In the genomic region with DNA sequence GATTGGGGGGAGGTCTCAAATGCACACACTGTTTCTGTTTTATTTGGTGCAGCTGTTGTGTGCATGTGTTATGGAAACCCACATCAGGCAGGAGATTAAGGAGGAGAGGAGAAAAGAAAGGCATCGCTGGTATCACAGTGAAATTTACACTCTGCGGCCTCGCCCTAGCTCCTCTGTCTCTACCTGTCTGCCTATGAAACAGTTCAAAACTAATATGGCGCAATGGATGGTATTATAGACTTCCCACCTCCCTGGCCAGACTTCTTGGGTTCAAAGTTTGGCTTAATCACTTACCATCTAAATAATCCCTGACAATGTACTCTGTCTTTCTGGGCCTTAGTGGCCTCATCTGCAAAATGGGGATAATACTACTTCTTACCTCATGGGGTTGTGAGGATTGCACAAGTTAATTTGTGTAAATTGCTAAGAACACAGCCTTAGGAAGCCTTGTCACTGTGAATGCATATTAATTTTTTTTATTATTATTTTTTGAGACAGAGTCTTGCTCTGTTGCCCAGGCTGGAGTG, we compare ENCODE assay signal across 1 cellular context.
TF ChIP-seq lines count a peak whose summit lies in the region.

No MANE protein-coding gene starts in this region.

TF ChIP-seq in HepG2, 621 proteins besides CTCF, POLR2A, EP300 and RAD21:
- TF ChIP-seq, protein P1, sequence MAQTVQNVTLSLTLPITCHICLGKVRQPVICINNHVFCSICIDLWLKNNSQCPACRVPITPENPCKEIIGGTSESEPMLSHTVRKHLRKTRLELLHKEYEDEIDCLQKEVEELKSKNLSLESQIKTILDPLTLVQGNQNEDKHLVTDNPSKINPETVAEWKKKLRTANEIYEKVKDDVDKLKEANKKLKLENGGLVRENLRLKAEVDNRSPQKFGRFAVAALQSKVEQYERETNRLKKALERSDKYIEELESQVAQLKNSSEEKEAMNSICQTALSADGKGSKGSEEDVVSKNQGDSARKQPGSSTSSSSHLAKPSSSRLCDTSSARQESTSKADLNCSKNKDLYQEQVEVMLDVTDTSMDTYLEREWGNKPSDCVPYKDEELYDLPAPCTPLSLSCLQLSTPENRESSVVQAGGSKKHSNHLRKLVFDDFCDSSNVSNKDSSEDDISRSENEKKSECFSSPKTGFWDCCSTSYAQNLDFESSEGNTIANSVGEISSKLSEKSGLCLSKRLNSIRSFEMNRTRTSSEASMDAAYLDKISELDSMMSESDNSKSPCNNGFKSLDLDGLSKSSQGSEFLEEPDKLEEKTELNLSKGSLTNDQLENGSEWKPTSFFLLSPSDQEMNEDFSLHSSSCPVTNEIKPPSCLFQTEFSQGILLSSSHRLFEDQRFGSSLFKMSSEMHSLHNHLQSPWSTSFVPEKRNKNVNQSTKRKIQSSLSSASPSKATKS (CRISPR knock-in tag; IDR thresholded peaks at IDR 0.05) = no peak
- TF ChIP-seq ZNF629 (CRISPR knock-in tag; conservative IDR thresholded peaks at IDR 0.05) (peak; percentile 99), TSC22D2 (CRISPR knock-in tag; IDR thresholded peaks at IDR 0.05; ENCODE audit: borderline replicate concordance) (no peak), RCOR2 (CRISPR knock-in tag; IDR thresholded peaks at IDR 0.05) (peak; percentile 84), SPEN (CRISPR knock-in tag; IDR thresholded peaks at IDR 0.05; ENCODE audit: low read depth) (0 out of 2 replicates have a peak, but pooled peaks have one; percentile 17), HNF4G (IDR thresholded peaks at IDR 0.05; ENCODE audit: borderline replicate concordance, low read depth, low read length) (peak; percentile 58; the same call in 1 of the 2 replicates), HNF4G (CRISPR knock-in tag; IDR thresholded peaks at IDR 0.05; ENCODE audit: borderline replicate concordance, low read depth) (no peak), KDM1A (CRISPR knock-in tag; IDR thresholded peaks at IDR 0.05) (peak; percentile 97), ZMYM3 (CRISPR knock-in tag; IDR thresholded peaks at IDR 0.05) (peak; percentile 56; the same call in 1 of the 2 replicates), HNF4A (CRISPR knock-in tag; IDR thresholded peaks at IDR 0.05) (peak; percentile 52), CEBPB (IDR thresholded peaks at IDR 0.05; ENCODE audit: borderline replicate concordance, low read depth, low read length) (peak; percentile 78), ZNF644 (CRISPR knock-in tag; IDR thresholded peaks at IDR 0.05; ENCODE audit: low read depth) (0 out of 2 replicates have a peak, but pooled peaks have one; percentile 51), CEBPG (CRISPR knock-in tag; IDR thresholded peaks at IDR 0.05) (0 out of 2 replicates have a peak, but pooled peaks have one; percentile 17), NR1H2 (CRISPR knock-in tag; IDR thresholded peaks at IDR 0.05; ENCODE audit: borderline replicate concordance, low read depth) (no peak), ZNF121 (CRISPR knock-in tag; IDR thresholded peaks at IDR 0.05) (peak; percentile 70), CHD4 (IDR thresholded peaks at IDR 0.05; ENCODE audit: borderline replicate concordance, low read length) (peak; percentile 94; the same call in 1 of the 2 replicates), CBX2 (IDR thresholded peaks at IDR 0.05; ENCODE audit: low read depth, low read length) (no peak), CBX2 (CRISPR knock-in tag; IDR thresholded peaks at IDR 0.05; ENCODE audit: low read depth) (no peak), ADNP (CRISPR knock-in tag; IDR thresholded peaks at IDR 0.05) (peak; percentile 92), DMAP1 (CRISPR knock-in tag; IDR thresholded peaks at IDR 0.05) (0 out of 2 replicates have a peak, but pooled peaks have one; percentile 6)
- TF ChIP-seq, protein P2, sequence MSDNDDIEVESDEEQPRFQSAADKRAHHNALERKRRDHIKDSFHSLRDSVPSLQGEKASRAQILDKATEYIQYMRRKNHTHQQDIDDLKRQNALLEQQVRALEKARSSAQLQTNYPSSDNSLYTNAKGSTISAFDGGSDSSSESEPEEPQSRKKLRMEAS (IDR thresholded peaks at IDR 0.05) = 0 out of 2 replicates have a peak, but pooled peaks have one; percentile 34
- TF ChIP-seq, protein P3, sequence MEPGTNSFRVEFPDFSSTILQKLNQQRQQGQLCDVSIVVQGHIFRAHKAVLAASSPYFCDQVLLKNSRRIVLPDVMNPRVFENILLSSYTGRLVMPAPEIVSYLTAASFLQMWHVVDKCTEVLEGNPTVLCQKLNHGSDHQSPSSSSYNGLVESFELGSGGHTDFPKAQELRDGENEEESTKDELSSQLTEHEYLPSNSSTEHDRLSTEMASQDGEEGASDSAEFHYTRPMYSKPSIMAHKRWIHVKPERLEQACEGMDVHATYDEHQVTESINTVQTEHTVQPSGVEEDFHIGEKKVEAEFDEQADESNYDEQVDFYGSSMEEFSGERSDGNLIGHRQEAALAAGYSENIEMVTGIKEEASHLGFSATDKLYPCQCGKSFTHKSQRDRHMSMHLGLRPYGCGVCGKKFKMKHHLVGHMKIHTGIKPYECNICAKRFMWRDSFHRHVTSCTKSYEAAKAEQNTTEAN (CRISPR knock-in tag; conservative IDR thresholded peaks at IDR 0.05) = 0 out of 2 replicates have a peak, but pooled peaks have one; percentile 7
